In the genomic region with DNA sequence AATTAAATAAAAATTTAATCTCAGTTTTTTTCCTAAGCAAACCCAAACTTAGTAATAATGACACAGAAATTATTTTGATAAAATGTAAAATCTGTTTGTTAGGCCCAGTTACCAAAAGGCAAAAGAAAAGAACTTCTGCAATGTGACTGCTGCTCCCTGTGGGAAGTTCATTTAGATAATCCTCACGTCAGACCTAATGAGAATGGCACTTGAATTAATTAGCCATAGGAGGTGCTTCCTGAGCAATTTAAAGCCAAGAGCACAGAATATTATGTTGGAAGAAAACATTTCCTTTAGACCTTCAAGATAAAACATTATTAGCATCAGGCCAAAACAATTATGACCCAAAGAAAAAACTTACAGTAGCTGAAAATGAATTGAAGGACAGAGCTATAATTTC, we compare ENCODE assay signal across 16 cellular contexts. TPM values are rescaled to one million over a fixed set of nuclear protein-coding genes. Genes with fewer than 3 reads are reported as not detected.
DNase-seq lines count a peak whose midpoint lies in the region; ATAC-seq, FAIRE-seq and TF ChIP-seq lines count a peak whose summit lies in the region.
"Had no signal": no experiment of that assay in that cellular context is flagged by ENCODE, and none has a peak within 500 bp of the region (broad histone marks: within the 10 kb centered on the region; RNA-seq: fewer than 3 reads in every experiment).

No MANE protein-coding gene starts in this region.

- H3K27me3 Mint-ChIP-seq in type B pancreatic cell, result no peaks in the 10 kb centered on the region

- H3K27ac Mint-ChIP-seq in type B pancreatic cell, result no peak overlapping the region
- H3K27ac Mint-ChIP-seq: CD4-positive, CD25-positive, alpha-beta regulatory T cell had no signal

- no TSS peak for BruUV-seq in A673 (replicated peaks; lab: Mats Ljungman, UMichigan)

- intact Hi-C loops in A673 (cut with micrococcal nuclease; ENCODE audit: unreplicated experiment), result no loop called here

- WGBS in A549 (ENCODE audit: missing lambda C conversion rate), result 3% methylated on average over 1 of the region's 1 CpG

- TF ChIP-seq POLR2A in A549 (IDR thresholded peaks at IDR 0.05; ENCODE audit: low read length), result no peak

- H3K9ac ChIP-seq in iPS-20b (ENCODE audit: low read depth, low read length), result no peak overlapping the region
- H3K9ac ChIP-seq: BLaER1 had no signal

- no peak overlapping the region for H3K4me3 Mint-ChIP-seq in type B pancreatic cell
- H3K4me3 Mint-ChIP-seq: CD4-positive, CD25-positive, alpha-beta regulatory T cell had no signal

- CTCF ChIA-PET in A549 (lab: Yijun Ruan, JAX), result no interaction called here
- CTCF ChIA-PET in A673 (lab: Charles Lee), result no interaction called here

- no peaks in the 10 kb centered on the region for H3K4me1 Mint-ChIP-seq in type B pancreatic cell (ENCODE audit: unreplicated experiment)
- H3K4me1 Mint-ChIP-seq: CD4-positive, CD25-positive, alpha-beta regulatory T cell had no signal

- TF ChIP-seq RAD21 in A549 (conservative IDR thresholded peaks at IDR 0.05 in 1 of 2, IDR thresholded peaks at IDR 0.05 in 1 of 2), result no peak

- POLR2A ChIA-PET in A549 (lab: Yijun Ruan, JAX) (no interaction called here), A673 (lab: Charles Lee; ENCODE audit: low non-redundant PET) (no interaction called here)

- H3K9me3 ChIP-seq in A549 (no peaks in the 10 kb centered on the region), A673 (ENCODE audit: low read depth, low read length, poor library complexity, severe bottlenecking) (no peaks in the 10 kb centered on the region), iPS-20b (ENCODE audit: insufficient read depth, low read depth, low read length) (no peaks in the 10 kb centered on the region)
- H3K9me3 ChIP-seq: BLaER1 had no signal

- peak; percentile 80 for FAIRE-seq in A549 (lab: Jason Lieb, UNC)
- FAIRE-seq: H54 had no signal

- no peak for TF ChIP-seq CTCF in A549 (IDR thresholded peaks at IDR 0.05)
- no peak for TF ChIP-seq CTCF in A673 (conservative IDR thresholded peaks at IDR 0.05; ENCODE audit: low read depth, low read length)
- no peak for TF ChIP-seq CTCF in type B pancreatic cell (conservative IDR thresholded peaks at IDR 0.05)

- no peaks in the 10 kb centered on the region for H3K9me3 Mint-ChIP-seq in type B pancreatic cell
- H3K9me3 Mint-ChIP-seq: CD4-positive, CD25-positive, alpha-beta regulatory T cell had no signal

- no peaks in the 10 kb centered on the region for H3K36me3 ChIP-seq in A673 (ENCODE audit: insufficient read depth, low read length, poor library complexity, severe bottlenecking)
- no peaks in the 10 kb centered on the region for H3K36me3 ChIP-seq in iPS-20b (ENCODE audit: insufficient read depth, low read depth, low read length)
- H3K36me3 ChIP-seq: BLaER1 had no signal

- no peak for ATAC-seq in A549
- no peak for ATAC-seq in HG02870 (IDR thresholded peaks at IDR 0.05; ENCODE audit: unreplicated experiment)

- DNase-seq in A549 (ENCODE audit: low read depth in 1 of 2, low spot score in 1 of 2) (no peak), A673 (ENCODE audit: low spot score) (peak; percentile 81), NCI-H69 (lab: John Stamatoyannopoulos, UW) (peak; percentile 11), type B pancreatic cell (ENCODE audit: extremely low spot score, unreplicated experiment) (no peak), foreskin melanocyte (no peak)
- DNase-seq: AML-193; CD4-positive, CD25-positive, alpha-beta regulatory T cell; DMS53; GF-D8; IMR-90; KBM-7 had no signal

- no peaks in the 10 kb centered on the region for H3K27me3 ChIP-seq in A673 (replicated peaks; ENCODE audit: insufficient read depth, low read depth, low read length, poor library complexity)
- no peaks in the 10 kb centered on the region for H3K27me3 ChIP-seq in iPS-20b (ENCODE audit: insufficient read depth, low read length)
- H3K27me3 ChIP-seq: BLaER1 had no signal

- TF ChIP-seq EP300 in A549 (IDR thresholded peaks at IDR 0.05), result no peak

- H3K4me2 ChIP-seq in A549, result no peak overlapping the region
- H3K4me2 ChIP-seq: BLaER1 had no signal

- no peaks in the 10 kb centered on the region for H3K36me3 Mint-ChIP-seq in type B pancreatic cell
- H3K36me3 Mint-ChIP-seq: CD4-positive, CD25-positive, alpha-beta regulatory T cell had no signal

- H3K4me1 ChIP-seq in A549, result no peaks in the 10 kb centered on the region
- peaks cover 26% of the 10 kb centered on the region for H3K4me1 ChIP-seq in A673 (ENCODE audit: insufficient read depth, low read length, poor library complexity, severe bottlenecking)
- H3K4me1 ChIP-seq in iPS-20b (ENCODE audit: insufficient read depth, low read length), result peaks cover 66% of the 10 kb centered on the region
- H3K4me1 ChIP-seq: BLaER1 had no signal

- H3K4me3 ChIP-seq in A549 (no peak overlapping the region), A673 (ENCODE audit: low read depth, low read length, poor library complexity, severe bottlenecking) (no peak overlapping the region), iPS-20b (ENCODE audit: low read length) (0 out of 2 replicates have a peak overlapping the region, but pooled peaks have one; percentile 12)
- H3K4me3 ChIP-seq: BLaER1 had no signal

- no peak overlapping the region for H3K27ac ChIP-seq in A549
- H3K27ac ChIP-seq in A673 (ENCODE audit: low read depth, low read length, poor library complexity, severe bottlenecking), result no peak overlapping the region
- H3K27ac ChIP-seq in iPS-20b (ENCODE audit: low read length), result no peak overlapping the region
- H3K27ac ChIP-seq: BLaER1, HL-60 had no signal

TF ChIP-seq in A549, 52 proteins besides CTCF, POLR2A, EP300 and RAD21 (continues in another document):
- TF ChIP-seq POLR2AphosphoS2 (conservative IDR thresholded peaks at IDR 0.05; ENCODE audit: low read length), result no peak
- TF ChIP-seq, protein P1, sequence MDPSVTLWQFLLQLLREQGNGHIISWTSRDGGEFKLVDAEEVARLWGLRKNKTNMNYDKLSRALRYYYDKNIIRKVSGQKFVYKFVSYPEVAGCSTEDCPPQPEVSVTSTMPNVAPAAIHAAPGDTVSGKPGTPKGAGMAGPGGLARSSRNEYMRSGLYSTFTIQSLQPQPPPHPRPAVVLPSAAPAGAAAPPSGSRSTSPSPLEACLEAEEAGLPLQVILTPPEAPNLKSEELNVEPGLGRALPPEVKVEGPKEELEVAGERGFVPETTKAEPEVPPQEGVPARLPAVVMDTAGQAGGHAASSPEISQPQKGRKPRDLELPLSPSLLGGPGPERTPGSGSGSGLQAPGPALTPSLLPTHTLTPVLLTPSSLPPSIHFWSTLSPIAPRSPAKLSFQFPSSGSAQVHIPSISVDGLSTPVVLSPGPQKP (IDR thresholded peaks at IDR 0.05; ENCODE audit: low read depth, low read length), result no peak
- TF ChIP-seq, protein P2, sequence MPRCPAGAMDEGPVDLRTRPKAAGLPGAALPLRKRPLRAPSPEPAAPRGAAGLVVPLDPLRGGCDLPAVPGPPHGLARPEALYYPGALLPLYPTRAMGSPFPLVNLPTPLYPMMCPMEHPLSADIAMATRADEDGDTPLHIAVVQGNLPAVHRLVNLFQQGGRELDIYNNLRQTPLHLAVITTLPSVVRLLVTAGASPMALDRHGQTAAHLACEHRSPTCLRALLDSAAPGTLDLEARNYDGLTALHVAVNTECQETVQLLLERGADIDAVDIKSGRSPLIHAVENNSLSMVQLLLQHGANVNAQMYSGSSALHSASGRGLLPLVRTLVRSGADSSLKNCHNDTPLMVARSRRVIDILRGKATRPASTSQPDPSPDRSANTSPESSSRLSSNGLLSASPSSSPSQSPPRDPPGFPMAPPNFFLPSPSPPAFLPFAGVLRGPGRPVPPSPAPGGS (IDR thresholded peaks at IDR 0.05), result no peak
- TF ChIP-seq, protein P3, sequence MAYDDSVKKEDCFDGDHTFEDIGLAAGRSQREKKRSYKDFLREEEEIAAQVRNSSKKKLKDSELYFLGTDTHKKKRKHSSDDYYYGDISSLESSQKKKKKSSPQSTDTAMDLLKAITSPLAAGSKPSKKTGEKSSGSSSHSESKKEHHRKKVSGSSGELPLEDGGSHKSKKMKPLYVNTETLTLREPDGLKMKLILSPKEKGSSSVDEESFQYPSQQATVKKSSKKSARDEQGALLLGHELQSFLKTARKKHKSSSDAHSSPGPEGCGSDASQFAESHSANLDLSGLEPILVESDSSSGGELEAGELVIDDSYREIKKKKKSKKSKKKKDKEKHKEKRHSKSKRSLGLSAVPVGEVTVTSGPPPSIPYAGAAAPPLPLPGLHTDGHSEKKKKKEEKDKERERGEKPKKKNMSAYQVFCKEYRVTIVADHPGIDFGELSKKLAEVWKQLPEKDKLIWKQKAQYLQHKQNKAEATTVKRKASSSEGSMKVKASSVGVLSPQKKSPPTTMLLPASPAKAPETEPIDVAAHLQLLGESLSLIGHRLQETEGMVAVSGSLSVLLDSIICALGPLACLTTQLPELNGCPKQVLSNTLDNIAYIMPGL (CRISPR knock-in tag; IDR thresholded peaks at IDR 0.05; ENCODE audit: borderline replicate concordance), result no peak
- TF ChIP-seq KDM1A (IDR thresholded peaks at IDR 0.05; ENCODE audit: low read depth), result no peak
- no peak for TF ChIP-seq ZFP36 (IDR thresholded peaks at IDR 0.05; ENCODE audit: borderline replicate concordance, partially characterized antibody)
- TF ChIP-seq HOXA7 (CRISPR knock-in tag; IDR thresholded peaks at IDR 0.05), result no peak
- TF ChIP-seq ZNF302 (CRISPR knock-in tag; IDR thresholded peaks at IDR 0.05), result no peak
- TF ChIP-seq, protein P4, sequence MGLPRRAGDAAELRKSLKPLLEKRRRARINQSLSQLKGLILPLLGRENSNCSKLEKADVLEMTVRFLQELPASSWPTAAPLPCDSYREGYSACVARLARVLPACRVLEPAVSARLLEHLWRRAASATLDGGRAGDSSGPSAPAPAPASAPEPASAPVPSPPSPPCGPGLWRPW (IDR thresholded peaks at IDR 0.05), result no peak
- TF ChIP-seq, protein P5, sequence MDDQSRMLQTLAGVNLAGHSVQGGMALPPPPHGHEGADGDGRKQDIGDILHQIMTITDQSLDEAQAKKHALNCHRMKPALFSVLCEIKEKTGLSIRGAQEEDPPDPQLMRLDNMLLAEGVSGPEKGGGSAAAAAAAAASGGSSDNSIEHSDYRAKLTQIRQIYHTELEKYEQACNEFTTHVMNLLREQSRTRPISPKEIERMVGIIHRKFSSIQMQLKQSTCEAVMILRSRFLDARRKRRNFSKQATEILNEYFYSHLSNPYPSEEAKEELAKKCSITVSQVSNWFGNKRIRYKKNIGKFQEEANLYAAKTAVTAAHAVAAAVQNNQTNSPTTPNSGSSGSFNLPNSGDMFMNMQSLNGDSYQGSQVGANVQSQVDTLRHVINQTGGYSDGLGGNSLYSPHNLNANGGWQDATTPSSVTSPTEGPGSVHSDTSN (IDR thresholded peaks at IDR 0.05), result no peak
- TF ChIP-seq SMC3 (IDR thresholded peaks at IDR 0.05), result no peak
- no peak for TF ChIP-seq EHMT2 (IDR thresholded peaks at IDR 0.05; ENCODE audit: low read depth)
- no peak for TF ChIP-seq SREBF2 (IDR thresholded peaks at IDR 0.05)

RNA-seq across cellular contexts. Expression of a gene that starts 19.4 kb away (rescaled TPM):
- polyA plus RNA-seq in A549 (2011; rRNA removed) (not detected in 2 replicates), A549 (2017; fragmentation: RNase III; extraction: RNeasy Plus Mini Kit Qiagen cat#74134 plus additional on column Dnase treatment) (not detected in 3 replicates)
- polyA plus RNA-seq in A549 (2012; cell fraction: cytosol; rRNA removed), result not detected in 2 replicates
- not detected in 2 replicates for polyA plus RNA-seq in A549 (2012; cell fraction: nucleus; rRNA removed)
- not detected in 2 replicates for polyA minus RNA-seq in A549 (2011; rRNA and poly(A)+ RNA removed)
- total RNA-seq in A673 (2021) (not detected in 2 replicates), type B pancreatic cell (ENCODE audit: low replicate concordance) (not detected in 2 replicates)
- total RNA-seq: CD4-positive, CD25-positive, alpha-beta regulatory T cell; IMR-90 had no signal
- polyA plus RNA-seq: CD4-positive, CD25-positive, alpha-beta regulatory T cell; IMR-90 had no signal

Comparison
In these comparisons a context has a peak if more than half of its experiments do, and no peak if none do; other contexts are left out.
1. DNase-seq: peak in A673 (single experiment) and NCI-H69 (single experiment); none in A549 (0 of 2), type B pancreatic cell (single experiment) and foreskin melanocyte (single experiment).